8 cellular contexts compared by ENCODE assay signal in the genomic region with DNA sequence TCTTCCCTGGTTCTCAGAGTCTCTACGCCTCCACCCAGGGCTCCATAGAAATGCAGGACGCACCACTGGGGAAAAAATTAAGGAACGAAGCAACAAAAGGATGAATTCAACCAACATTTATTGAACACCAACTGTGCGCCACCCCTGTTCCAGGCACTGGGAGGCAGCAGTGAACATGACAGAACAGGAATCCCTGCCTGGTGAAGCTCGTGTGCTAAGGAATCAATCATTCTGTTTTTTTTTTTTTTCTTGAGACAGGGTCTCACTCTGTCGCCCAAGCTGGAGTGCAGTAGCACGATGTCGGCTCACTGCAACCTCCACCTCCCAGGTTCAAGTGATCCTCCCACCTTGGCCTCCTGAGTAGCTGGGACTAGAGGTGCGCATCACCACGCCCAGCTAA. TPM values are rescaled to one million over a fixed set of nuclear protein-coding genes. Genes with fewer than 3 reads are reported as not detected.
DNase-seq lines count a peak whose midpoint lies in the region; ATAC-seq, FAIRE-seq and TF ChIP-seq lines count a peak whose summit lies in the region.
"Had no signal": no experiment of that assay in that cellular context is flagged by ENCODE, and none has a peak within 500 bp of the region (broad histone marks: within the 10 kb centered on the region; RNA-seq: fewer than 3 reads in every experiment).

No MANE protein-coding gene starts in this region.

- DNase-seq in HepG2 (ENCODE audit: low spot score) (no peak), right lobe of liver (no peak)
- no peak for DNase-seq in activated naive CD8-positive, alpha-beta T cell treated with anti-CD3 and anti-CD28 coated beads for 36 hours
- DNase-seq in stimulated activated naive B cell treated with anti-CD40 and anti-IgM and Interleukin-4, amounts not matched to agents 10 μg/mL and 1 μg/mL and 100 μg/mL, for 72 hours, result no peak
- DNase-seq in stimulated activated naive CD8-positive, alpha-beta T cell treated with anti-CD3 and anti-CD28 coated beads, Interleukin-15, amount 100 ng/mL, for 72 hours, result no peak
- DNase-seq: DMS153 had no signal

- no peak for ATAC-seq in HepG2
- no peak for ATAC-seq in right lobe of liver
- no peak for ATAC-seq in GM21529 (IDR thresholded peaks at IDR 0.05; ENCODE audit: unreplicated experiment)
- ATAC-seq in stimulated activated naive B cell treated with anti-CD40 and anti-IgM and Interleukin-4, amounts not matched to agents 10 μg/mL and 1 μg/mL and 100 μg/mL, for 72 hours (replicated peaks), result no peak
- ATAC-seq in stimulated activated naive CD8-positive, alpha-beta T cell treated with anti-CD3 and anti-CD28 coated beads, Interleukin-15, amount 100 ng/mL, for 72 hours, result no peak
- ATAC-seq: activated naive CD4-positive, alpha-beta T cell treated with anti-CD3 and anti-CD28 coated beads, Interleukin-2, amount 50 U/mL, for 72 hours had no signal

- H3K4me3 ChIP-seq in HepG2 (replicated peaks in 1 of 3; ENCODE audit: insufficient read depth in 1 of 3, low read depth in 2 of 3, low read length in 3 of 3) (no peak overlapping the region), right lobe of liver (no peak overlapping the region)

- BruUV-seq in HepG2 (replicated peaks; lab: Mats Ljungman, UMichigan), result no TSS peak

- no peaks in the 10 kb centered on the region for H3K27me3 Mint-ChIP-seq in activated naive CD8-positive, alpha-beta T cell treated with anti-CD3 and anti-CD28 coated beads for 36 hours
- peaks cover 0 to 7% of the 10 kb centered on the region in 2 donors for H3K27me3 Mint-ChIP-seq in stimulated activated naive B cell treated with anti-CD40 and anti-IgM and Interleukin-4, amounts not matched to agents 10 μg/mL and 1 μg/mL and 100 μg/mL, for 72 hours
- H3K27me3 Mint-ChIP-seq in stimulated activated naive CD8-positive, alpha-beta T cell treated with anti-CD3 and anti-CD28 coated beads, Interleukin-15, amount 100 ng/mL, for 72 hours, result no peaks in the 10 kb centered on the region

- in situ Hi-C loops in HepG2 (cut with HindIII; ENCODE audit: extremely low pct_ligation_motif_present, low pct_unique_long_range_greater_than_20kb), result no loop called here

- TF ChIP-seq POLR2A in HepG2 (IDR thresholded peaks at IDR 0.05; ENCODE audit: insufficient read depth in 1 of 2, low read depth in 2 of 2, low read length in 2 of 2) (no peak), right lobe of liver (IDR thresholded peaks at IDR 0.05) (no peak)

- peak; percentile 37 for FAIRE-seq in HepG2 (lab: Jason Lieb, UNC)

- H3K4me3 Mint-ChIP-seq in activated naive CD8-positive, alpha-beta T cell treated with anti-CD3 and anti-CD28 coated beads for 36 hours, result peak overlapping the region; percentile 34
- H3K4me3 Mint-ChIP-seq in stimulated activated naive B cell treated with anti-CD40 and anti-IgM and Interleukin-4, amounts not matched to agents 10 μg/mL and 1 μg/mL and 100 μg/mL, for 72 hours, result no peak overlapping the region
- peak overlapping the region in 1 of 2 donors; percentile 19 for H3K4me3 Mint-ChIP-seq in stimulated activated naive CD8-positive, alpha-beta T cell treated with anti-CD3 and anti-CD28 coated beads, Interleukin-15, amount 100 ng/mL, for 72 hours

- H3K9ac ChIP-seq in HepG2 (ENCODE audit: insufficient read depth, low read depth, low read length), result no peak overlapping the region

- peaks cover 18% of the 10 kb centered on the region for H3K4me1 Mint-ChIP-seq in activated naive CD8-positive, alpha-beta T cell treated with anti-CD3 and anti-CD28 coated beads for 36 hours
- peaks cover 17 to 38% of the 10 kb centered on the region in 2 donors for H3K4me1 Mint-ChIP-seq in stimulated activated naive B cell treated with anti-CD40 and anti-IgM and Interleukin-4, amounts not matched to agents 10 μg/mL and 1 μg/mL and 100 μg/mL, for 72 hours
- H3K4me1 Mint-ChIP-seq in stimulated activated naive CD8-positive, alpha-beta T cell treated with anti-CD3 and anti-CD28 coated beads, Interleukin-15, amount 100 ng/mL, for 72 hours, result peaks cover 54% of the 10 kb centered on the region

- H3K4me2 ChIP-seq in HepG2 (ENCODE audit: low read depth, low read length), result no peak overlapping the region

- WGBS in HepG2 (ENCODE audit: low lambda C conversion rate), result 58% methylated on average over 6 of the region's 10 CpGs
- 42% methylated on average over 4 of the region's 10 CpGs for WGBS in right lobe of liver (ENCODE audit: insufficient coverage, low coverage, low lambda C conversion rate, missing lambda C conversion rate)

- H3K27ac Mint-ChIP-seq in activated naive CD8-positive, alpha-beta T cell treated with anti-CD3 and anti-CD28 coated beads for 36 hours, result no peak overlapping the region
- no peak overlapping the region for H3K27ac Mint-ChIP-seq in stimulated activated naive B cell treated with anti-CD40 and anti-IgM and Interleukin-4, amounts not matched to agents 10 μg/mL and 1 μg/mL and 100 μg/mL, for 72 hours
- no peak overlapping the region for H3K27ac Mint-ChIP-seq in stimulated activated naive CD8-positive, alpha-beta T cell treated with anti-CD3 and anti-CD28 coated beads, Interleukin-15, amount 100 ng/mL, for 72 hours

- no peak overlapping the region for H2AFZ ChIP-seq in HepG2 (ENCODE audit: low read length)

- H3K9me3 ChIP-seq in HepG2 (ENCODE audit: low read length) (no peaks in the 10 kb centered on the region), right lobe of liver (no peaks in the 10 kb centered on the region)

- no peaks in the 10 kb centered on the region for H4K20me1 ChIP-seq in HepG2 (ENCODE audit: insufficient read depth, low read length)

- peaks cover 19% of the 10 kb centered on the region for H3K79me2 ChIP-seq in HepG2 (ENCODE audit: insufficient read depth, low read length)

- H3K36me3 ChIP-seq in HepG2 (replicated peaks in 1 of 2; ENCODE audit: control insufficient read depth in 1 of 2, insufficient read depth in 2 of 2, low read length in 2 of 2) (peaks cover 0 to 1% of the 10 kb centered on the region in 2 experiments; a peak in 1 of 5 replicates), right lobe of liver (no peaks in the 10 kb centered on the region)

- H3K4me1 ChIP-seq in HepG2 (ENCODE audit: insufficient read depth, low read length) (peaks cover 62% of the 10 kb centered on the region), right lobe of liver (peaks cover 0 to 9% (median 0%) of the 10 kb centered on the region in 4 donors)

- TF ChIP-seq CTCF in HepG2 (CRISPR knock-in tag; IDR thresholded peaks at IDR 0.05) (peak; percentile 40), right lobe of liver (IDR thresholded peaks at IDR 0.05) (peak in 2 of 4 donors; percentile 8 to 11)

- no peak for TF ChIP-seq RAD21 in HepG2 (CRISPR knock-in tag; IDR thresholded peaks at IDR 0.05)

- CTCF ChIA-PET in HepG2 (lab: Yijun Ruan, JAX; ENCODE audit: low intra/inter-chr PET ratio, low total read pairs), result interaction anchor here (1.8 kb wide), 1 partner anchor 20 kb away, joined by 4 read pairs; no protein-coding TSS in a partner anchor

- no peak for TF ChIP-seq EP300 in HepG2 (IDR thresholded peaks at IDR 0.05; ENCODE audit: low read depth in 2 of 2, low read length in 2 of 2)
- TF ChIP-seq EP300 in HepG2 (CRISPR knock-in tag; IDR thresholded peaks at IDR 0.05; ENCODE audit: borderline replicate concordance), result no peak

- intact Hi-C loops in HepG2 (cut with micrococcal nuclease; ENCODE audit: unreplicated experiment) (loop anchor here (5.0 to 10.0 kb wide), 2 partner anchors 33 to 61 kb away; a partner anchor contains a TSS), right lobe of liver (cut with DNase I) (no loop called here)

- POLR2A ChIA-PET in HepG2 (lab: Yijun Ruan, JAX), result interaction anchor here (1.1 to 1.7 kb wide), 2 partner anchors 48 to 49 kb away, joined by 3 to 4 read pairs; a partner anchor contains a TSS

- H3K36me3 Mint-ChIP-seq in activated naive CD8-positive, alpha-beta T cell treated with anti-CD3 and anti-CD28 coated beads for 36 hours, result peaks cover 17% of the 10 kb centered on the region
- peaks cover 18% of the 10 kb centered on the region in 2 donors for H3K36me3 Mint-ChIP-seq in stimulated activated naive B cell treated with anti-CD40 and anti-IgM and Interleukin-4, amounts not matched to agents 10 μg/mL and 1 μg/mL and 100 μg/mL, for 72 hours

- H3K27me3 ChIP-seq in HepG2 (ENCODE audit: control insufficient read depth in 1 of 2, insufficient read depth in 2 of 2, low read length in 2 of 2) (no peaks in the 10 kb centered on the region; a peak in 1 of 5 replicates), right lobe of liver (no peaks in the 10 kb centered on the region)

- H3K9me3 Mint-ChIP-seq in activated naive CD8-positive, alpha-beta T cell treated with anti-CD3 and anti-CD28 coated beads for 36 hours, result no peaks in the 10 kb centered on the region
- no peaks in the 10 kb centered on the region for H3K9me3 Mint-ChIP-seq in stimulated activated naive B cell treated with anti-CD40 and anti-IgM and Interleukin-4, amounts not matched to agents 10 μg/mL and 1 μg/mL and 100 μg/mL, for 72 hours
- no peaks in the 10 kb centered on the region for H3K9me3 Mint-ChIP-seq in stimulated activated naive CD8-positive, alpha-beta T cell treated with anti-CD3 and anti-CD28 coated beads, Interleukin-15, amount 100 ng/mL, for 72 hours
- H3K9me3 Mint-ChIP-seq: activated naive CD4-positive, alpha-beta T cell treated with anti-CD3 and anti-CD28 coated beads, Interleukin-2, amount 50 U/mL, for 72 hours had no signal

- H3K27ac ChIP-seq in HepG2 (ENCODE audit: extremely low read length, insufficient read depth, low read length) (no peak overlapping the region), right lobe of liver (no peak overlapping the region)

RNA-seq across cellular contexts. Expression of a gene that starts 1.9 kb away (rescaled TPM):
- total RNA-seq in HepG2 (2016; rRNA removed; fragmentation: Illumina TruSeq; extraction: Trizol), result 37.9 and 40.1 TPM in 2 replicates
- total RNA-seq in HepG2 (2016; cell fraction: cytosol; rRNA removed; fragmentation: Illumina TruSeq; extraction: Trizol; ENCODE audit: low read depth), result 14.5 and 21.0 TPM in 2 replicates
- 38.2 and 38.5 TPM in 2 replicates for total RNA-seq in HepG2 (2016; cell fraction: insoluble cytoplasmic fraction; rRNA removed; fragmentation: Illumina TruSeq; extraction: Trizol)
- total RNA-seq in HepG2 (2016; cell fraction: membrane; rRNA removed; fragmentation: Illumina TruSeq; extraction: Trizol), result 28.7 and 33.6 TPM in 2 replicates
- 21.1 and 25.4 TPM in 2 replicates for total RNA-seq in HepG2 (2016; cell fraction: nucleus; rRNA removed; fragmentation: Illumina TruSeq; extraction: Trizol)
- polyA plus RNA-seq in HepG2 (2011; rRNA removed), result 29.2 and 30.3 TPM in 2 replicates
- polyA plus RNA-seq in HepG2 (2011; cell fraction: cytosol; rRNA removed), result 21.3 and 28.2 TPM in 2 replicates
- 49.1 and 64.2 TPM in 2 replicates for polyA plus RNA-seq in HepG2 (2011; cell fraction: nucleus; rRNA removed)
- 19.2 and 29.3 TPM in 2 replicates for polyA plus RNA-seq in HepG2 (2012)
- 16.8 and 24.9 TPM in 2 replicates for polyA plus RNA-seq in HepG2 (2016; cell fraction: cytosol; fragmentation: Illumina TruSeq; extraction: Trizol; ENCODE audit: low read depth)
- polyA plus RNA-seq in HepG2 (2016; cell fraction: insoluble cytoplasmic fraction; fragmentation: Illumina TruSeq; extraction: Trizol; ENCODE audit: low read depth), result 45.2 and 50.6 TPM in 2 replicates
- polyA plus RNA-seq in HepG2 (2016; cell fraction: membrane; fragmentation: Illumina TruSeq; extraction: Trizol; ENCODE audit: low read depth), result 26.8 and 36.1 TPM in 2 replicates
- 56.7 and 58.6 TPM in 2 replicates for polyA plus RNA-seq in HepG2 (2016; cell fraction: nucleus; fragmentation: Illumina TruSeq; extraction: Trizol; ENCODE audit: insufficient read depth, low read depth)
- 31.0 and 108 TPM in 2 replicates for polyA minus RNA-seq in HepG2 (2011; rRNA and poly(A)+ RNA removed; ENCODE audit: low replicate concordance)
- polyA minus RNA-seq in HepG2 (2011; cell fraction: cytosol; rRNA and poly(A)+ RNA removed), result 9.3 and 14.7 TPM in 2 replicates
- 14.7 and 15.6 TPM in 2 replicates for polyA minus RNA-seq in HepG2 (2011; cell fraction: nucleus; rRNA and poly(A)+ RNA removed)
- 10 to 100 TPM in 5 of 6 experiments, 1 to 10 TPM in 1; 9.9 to 30.4 (median 12.5) TPM for total RNA-seq in right lobe of liver
- total RNA-seq in activated naive CD8-positive, alpha-beta T cell treated with anti-CD3 and anti-CD28 coated beads for 36 hours, result 10 to 100 TPM; 98.7 to 98.8 TPM

RNA-seq across cellular contexts. Expression of a gene that starts 4.1 kb away (rescaled TPM):
- total RNA-seq in HepG2 (2016; rRNA removed; fragmentation: Illumina TruSeq; extraction: Trizol) (22.3 and 46.1 TPM in 2 replicates), right lobe of liver (1 to 10 TPM in 1 of 6 experiments, under 1 TPM in 4, not detected in 1; 0.22 to 1.4 (median 0.37) TPM)
- 13.5 and 14.5 TPM in 2 replicates for total RNA-seq in HepG2 (2016; cell fraction: cytosol; rRNA removed; fragmentation: Illumina TruSeq; extraction: Trizol; ENCODE audit: low read depth)
- 20.3 and 48.1 TPM in 2 replicates for total RNA-seq in HepG2 (2016; cell fraction: insoluble cytoplasmic fraction; rRNA removed; fragmentation: Illumina TruSeq; extraction: Trizol)
- total RNA-seq in HepG2 (2016; cell fraction: membrane; rRNA removed; fragmentation: Illumina TruSeq; extraction: Trizol), result 23.8 and 29.3 TPM in 2 replicates
- 40.9 and 48.7 TPM in 2 replicates for total RNA-seq in HepG2 (2016; cell fraction: nucleus; rRNA removed; fragmentation: Illumina TruSeq; extraction: Trizol)
- polyA plus RNA-seq in HepG2 (2011; rRNA removed), result 73.4 and 90.9 TPM in 2 replicates
- polyA plus RNA-seq in HepG2 (2011; cell fraction: cytosol; rRNA removed), result 75.4 and 104 TPM in 2 replicates
- 312 and 314 TPM in 2 replicates for polyA plus RNA-seq in HepG2 (2011; cell fraction: nucleus; rRNA removed)
- polyA plus RNA-seq in HepG2 (2012), result 32.8 and 75.3 TPM in 2 replicates
- 16.0 and 18.8 TPM in 2 replicates for polyA plus RNA-seq in HepG2 (2016; cell fraction: cytosol; fragmentation: Illumina TruSeq; extraction: Trizol; ENCODE audit: low read depth)
- polyA plus RNA-seq in HepG2 (2016; cell fraction: insoluble cytoplasmic fraction; fragmentation: Illumina TruSeq; extraction: Trizol; ENCODE audit: low read depth), result 22.1 and 26.8 TPM in 2 replicates
- polyA plus RNA-seq in HepG2 (2016; cell fraction: membrane; fragmentation: Illumina TruSeq; extraction: Trizol; ENCODE audit: low read depth), result 22.3 and 26.2 TPM in 2 replicates
- 112 and 114 TPM in 2 replicates for polyA plus RNA-seq in HepG2 (2016; cell fraction: nucleus; fragmentation: Illumina TruSeq; extraction: Trizol; ENCODE audit: insufficient read depth, low read depth)
- polyA minus RNA-seq in HepG2 (2011; rRNA and poly(A)+ RNA removed; ENCODE audit: low replicate concordance), result 224 and 1,094 TPM in 2 replicates
- 41.8 and 53.3 TPM in 2 replicates for polyA minus RNA-seq in HepG2 (2011; cell fraction: cytosol; rRNA and poly(A)+ RNA removed)
- 19.8 and 22.1 TPM in 2 replicates for polyA minus RNA-seq in HepG2 (2011; cell fraction: nucleus; rRNA and poly(A)+ RNA removed)
- 100 to 1,000 TPM; 146 to 156 TPM for total RNA-seq in activated naive CD8-positive, alpha-beta T cell treated with anti-CD3 and anti-CD28 coated beads for 36 hours

RNA-seq across cellular contexts. Expression of a gene that starts 34.7 kb away (rescaled TPM):
- total RNA-seq in HepG2 (2016; rRNA removed; fragmentation: Illumina TruSeq; extraction: Trizol) (2.6 and 3.9 TPM in 2 replicates), right lobe of liver (1 to 10 TPM; 1.7 to 6.1 (median 1.9) TPM)
- 2.7 and 3.7 TPM in 2 replicates for total RNA-seq in HepG2 (2016; cell fraction: cytosol; rRNA removed; fragmentation: Illumina TruSeq; extraction: Trizol; ENCODE audit: low read depth)
- 1.7 and 3.0 TPM in 2 replicates for total RNA-seq in HepG2 (2016; cell fraction: insoluble cytoplasmic fraction; rRNA removed; fragmentation: Illumina TruSeq; extraction: Trizol)
- 4.4 and 5.2 TPM in 2 replicates for total RNA-seq in HepG2 (2016; cell fraction: membrane; rRNA removed; fragmentation: Illumina TruSeq; extraction: Trizol)
- 1.9 and 2.5 TPM in 2 replicates for total RNA-seq in HepG2 (2016; cell fraction: nucleus; rRNA removed; fragmentation: Illumina TruSeq; extraction: Trizol)
- polyA plus RNA-seq in HepG2 (2011; rRNA removed), result 5.8 and 6.0 TPM in 2 replicates
- polyA plus RNA-seq in HepG2 (2011; cell fraction: cytosol; rRNA removed), result 4.1 and 6.5 TPM in 2 replicates
- polyA plus RNA-seq in HepG2 (2011; cell fraction: nucleus; rRNA removed), result 19.8 and 20.1 TPM in 2 replicates
- polyA plus RNA-seq in HepG2 (2012), result 2.3 and 3.6 TPM in 2 replicates
- 3.8 and 3.9 TPM in 2 replicates for polyA plus RNA-seq in HepG2 (2016; cell fraction: cytosol; fragmentation: Illumina TruSeq; extraction: Trizol; ENCODE audit: low read depth)
- polyA plus RNA-seq in HepG2 (2016; cell fraction: insoluble cytoplasmic fraction; fragmentation: Illumina TruSeq; extraction: Trizol; ENCODE audit: low read depth), result 2.5 and 3.3 TPM in 2 replicates
- 4.6 and 5.1 TPM in 2 replicates for polyA plus RNA-seq in HepG2 (2016; cell fraction: membrane; fragmentation: Illumina TruSeq; extraction: Trizol; ENCODE audit: low read depth)
- 5.0 and 5.7 TPM in 2 replicates for polyA plus RNA-seq in HepG2 (2016; cell fraction: nucleus; fragmentation: Illumina TruSeq; extraction: Trizol; ENCODE audit: insufficient read depth, low read depth)
- polyA minus RNA-seq in HepG2 (2011; rRNA and poly(A)+ RNA removed; ENCODE audit: low replicate concordance), result 16.7 and 23.7 TPM in 2 replicates
- polyA minus RNA-seq in HepG2 (2011; cell fraction: cytosol; rRNA and poly(A)+ RNA removed), result 1.7 and 2.0 TPM in 2 replicates
- 4.2 and 5.1 TPM in 2 replicates for polyA minus RNA-seq in HepG2 (2011; cell fraction: nucleus; rRNA and poly(A)+ RNA removed)
- 10 to 100 TPM; 11.0 to 11.9 TPM for total RNA-seq in activated naive CD8-positive, alpha-beta T cell treated with anti-CD3 and anti-CD28 coated beads for 36 hours

RNA-seq across cellular contexts. Expression of a gene that starts 47.5 kb away (rescaled TPM):
- total RNA-seq in HepG2 (2016; rRNA removed; fragmentation: Illumina TruSeq; extraction: Trizol) (162 and 260 TPM in 2 replicates), right lobe of liver (100 to 1,000 TPM; 150 to 276 (median 225) TPM)
- total RNA-seq in HepG2 (2016; cell fraction: cytosol; rRNA removed; fragmentation: Illumina TruSeq; extraction: Trizol; ENCODE audit: low read depth), result 147 and 171 TPM in 2 replicates
- 146 and 274 TPM in 2 replicates for total RNA-seq in HepG2 (2016; cell fraction: insoluble cytoplasmic fraction; rRNA removed; fragmentation: Illumina TruSeq; extraction: Trizol)
- total RNA-seq in HepG2 (2016; cell fraction: membrane; rRNA removed; fragmentation: Illumina TruSeq; extraction: Trizol), result 149 and 167 TPM in 2 replicates
- total RNA-seq in HepG2 (2016; cell fraction: nucleus; rRNA removed; fragmentation: Illumina TruSeq; extraction: Trizol), result 182 and 206 TPM in 2 replicates
- polyA plus RNA-seq in HepG2 (2011; rRNA removed), result 106 and 162 TPM in 2 replicates
- polyA plus RNA-seq in HepG2 (2011; cell fraction: cytosol; rRNA removed), result 168 and 176 TPM in 2 replicates
- 94.7 and 111 TPM in 2 replicates for polyA plus RNA-seq in HepG2 (2011; cell fraction: nucleus; rRNA removed)
- polyA plus RNA-seq in HepG2 (2012), result 122 and 141 TPM in 2 replicates
- polyA plus RNA-seq in HepG2 (2016; cell fraction: cytosol; fragmentation: Illumina TruSeq; extraction: Trizol; ENCODE audit: low read depth), result 138 and 157 TPM in 2 replicates
- 129 and 142 TPM in 2 replicates for polyA plus RNA-seq in HepG2 (2016; cell fraction: insoluble cytoplasmic fraction; fragmentation: Illumina TruSeq; extraction: Trizol; ENCODE audit: low read depth)
- 117 and 128 TPM in 2 replicates for polyA plus RNA-seq in HepG2 (2016; cell fraction: membrane; fragmentation: Illumina TruSeq; extraction: Trizol; ENCODE audit: low read depth)
- 318 and 347 TPM in 2 replicates for polyA plus RNA-seq in HepG2 (2016; cell fraction: nucleus; fragmentation: Illumina TruSeq; extraction: Trizol; ENCODE audit: insufficient read depth, low read depth)
- 268 and 948 TPM in 2 replicates for polyA minus RNA-seq in HepG2 (2011; rRNA and poly(A)+ RNA removed; ENCODE audit: low replicate concordance)
- polyA minus RNA-seq in HepG2 (2011; cell fraction: cytosol; rRNA and poly(A)+ RNA removed), result 59.2 and 70.4 TPM in 2 replicates
- 25.6 and 30.3 TPM in 2 replicates for polyA minus RNA-seq in HepG2 (2011; cell fraction: nucleus; rRNA and poly(A)+ RNA removed)
- 100 to 1,000 TPM; 165 to 169 TPM for total RNA-seq in activated naive CD8-positive, alpha-beta T cell treated with anti-CD3 and anti-CD28 coated beads for 36 hours

Comparison
In these comparisons a context has a peak if more than half of its experiments do, and no peak if none do; other contexts are left out.
1. RNA of a gene that starts 4.1 kb away (total RNA-seq): 146 to 156 TPM in activated naive CD8-positive, alpha-beta T cell treated with anti-CD3 and anti-CD28 coated beads for 36 hours and 13.5 to 48.7 TPM in HepG2; 0.22 to 1.4 TPM in right lobe of liver; every median in the first group is over 4 times any median in the second.